ENCODE assay signal across 1 cellular context in genomic region chr10:43404675-43405221, GRCh38.
TF ChIP-seq lines count a peak whose summit lies in the region.

No MANE protein-coding gene starts in this region.

TF ChIP-seq in K562, 482 proteins besides CTCF, POLR2A, EP300 and RAD21 (continued from another document):
- TF ChIP-seq NKRF (IDR thresholded peaks at IDR 0.05; ENCODE audit: borderline replicate concordance): peak; percentile 46; the same call in 1 of the 2 replicates
- TF ChIP-seq TSC22D4 (tag; IDR thresholded peaks at IDR 0.05): no peak
- no peak for TF ChIP-seq ZNF780A (CRISPR knock-in tag; IDR thresholded peaks at IDR 0.05)
- peak; percentile 55; the same call in 1 of the 2 replicates for TF ChIP-seq SMARCE1 (IDR thresholded peaks at IDR 0.05)
- no peak for TF ChIP-seq NRF1 (conservative IDR thresholded peaks at IDR 0.05 in 1 of 2, IDR thresholded peaks at IDR 0.05 in 1 of 2)
- TF ChIP-seq POLR2H (tag; IDR thresholded peaks at IDR 0.05; ENCODE audit: low read depth): 0 out of 2 replicates have a peak, but pooled peaks have one; percentile 56
- 0 out of 2 replicates have a peak, but pooled peaks have one; percentile 44 for TF ChIP-seq GATAD2A (IDR thresholded peaks at IDR 0.05)
- TF ChIP-seq ZNF764 (CRISPR knock-in tag; IDR thresholded peaks at IDR 0.05; ENCODE audit: low read depth): no peak
